ENCODE assay signal across 30 cellular contexts in genomic region chr12:18754118-18754707, GRCh38. TPM values are rescaled to one million over a fixed set of nuclear protein-coding genes. Genes with fewer than 3 reads are reported as not detected.
DNase-seq lines count a peak whose midpoint lies in the region; ATAC-seq lines count a peak whose summit lies in the region.
"Had no signal": no experiment of that assay in that cellular context is flagged by ENCODE, and none has a peak within 500 bp of the region (broad histone marks: within the 10 kb centered on the region; RNA-seq: fewer than 3 reads in every experiment).

No MANE protein-coding gene starts in this region.

- H3K9me3 ChIP-seq in ES-I3 (ENCODE audit: control insufficient read depth, insufficient read depth, low read length) (no peaks in the 10 kb centered on the region), SJCRH30 (replicated peaks) (no peaks in the 10 kb centered on the region)
- H3K9me3 ChIP-seq: A549, ascending aorta, esophagus squamous epithelium, MG63, neutrophil, SJSA1, tibial nerve had no signal

- no peak for DNase-seq in SJCRH30
- no peak for DNase-seq in Right ventricle myocardium superior
- no peak for DNase-seq in left lobe of liver (ENCODE audit: low spot score)
- DNase-seq in NCI-H1930 (lab: John Stamatoyannopoulos, UW) = no peak
- DNase-seq in AG20443 (ENCODE audit: low spot score) = no peak
- DNase-seq: activated CD4-positive, alpha-beta memory T cell treated with anti-CD3 and anti-CD28 coated beads for 36 hours; activated CD4-positive, CD25-positive, alpha-beta regulatory T cell; activated CD8-positive, alpha-beta memory T cell treated with anti-CD3 and anti-CD28 coated beads, Interleukin-2, amount 50 U/mL, for 4 hours; CD4-positive, alpha-beta memory T cell; cortex of kidney; esophagus squamous epithelium; foreskin melanocyte; KG1; mammary epithelial cell; MG63; NCI-H1105 treated with DMSO at 0.1 percent for 48 hours; NCI-H2029; NCI-H345; stimulated activated naive CD8-positive, alpha-beta T cell treated with anti-CD3 and anti-CD28 coated beads, Interleukin-15, amount 100 ng/mL, for 72 hours; T-cell had no signal

- 0 out of 2 replicates have a peak overlapping the region, but pooled peaks have one; percentile 3 for H3K9ac ChIP-seq in ES-I3 (ENCODE audit: low read depth, low read length)

- peak overlapping the region; percentile 88 for H3K27ac ChIP-seq in SJCRH30
- H3K27ac ChIP-seq: A549, ascending aorta, neutrophil, SJSA1, tibial nerve had no signal

- H3K4me3 ChIP-seq in SJCRH30 = no peak overlapping the region
- H3K4me3 ChIP-seq: A549, ascending aorta, GM12878, MG63, SJSA1, tibial nerve had no signal

- H3K27me3 ChIP-seq in SJCRH30 = no peaks in the 10 kb centered on the region
- H3K27me3 ChIP-seq: ascending aorta, esophagus squamous epithelium, MG63, neutrophil, tibial nerve had no signal

- ATAC-seq in Right ventricle myocardium superior (ENCODE audit: poor library complexity) (peak; percentile 73), left lobe of liver (peak; percentile 13), HG03442 (IDR thresholded peaks at IDR 0.05; ENCODE audit: unreplicated experiment) (no peak), GM18907 (IDR thresholded peaks at IDR 0.05; ENCODE audit: unreplicated experiment) (no peak)
- ATAC-seq: A549; GM12878; stimulated activated naive CD8-positive, alpha-beta T cell treated with anti-CD3 and anti-CD28 coated beads, Interleukin-15, amount 100 ng/mL, for 72 hours had no signal

- H3K36me3 ChIP-seq in ES-I3 (ENCODE audit: insufficient read depth, low read length) = no peaks in the 10 kb centered on the region
- H3K36me3 ChIP-seq in SJCRH30 = no peaks in the 10 kb centered on the region
- H3K36me3 ChIP-seq: ascending aorta, esophagus squamous epithelium, MG63, neutrophil, SJSA1, tibial nerve had no signal

- intact Hi-C loops in Right ventricle myocardium superior (cut with DNase I) = no loop called here

- H3K4me1 ChIP-seq in ES-I3 (ENCODE audit: insufficient read depth, low read length) (peaks cover 40% of the 10 kb centered on the region), SJCRH30 (peaks cover 37% of the 10 kb centered on the region)
- H3K4me1 ChIP-seq: A549, ascending aorta, tibial nerve had no signal

RNA-seq across cellular contexts. Expression of gene CAPZA3, which starts 16.3 kb away (rescaled TPM):
- not detected in 2 replicates for total RNA-seq in SJCRH30 (2014; rRNA removed; shearing (Covaris generic))
- total RNA-seq in Right ventricle myocardium superior (not detected), left lobe of liver (0.33 TPM)
- total RNA-seq: activated CD4-positive, alpha-beta memory T cell treated with anti-CD3 and anti-CD28 coated beads for 36 hours; ascending aorta; CD4-positive, alpha-beta memory T cell; esophagus squamous epithelium; GM12878; posterior vena cava; SJSA1; T-cell; tibial nerve had no signal

RNA-seq across cellular contexts. Expression of gene PLCZ1, which starts 16.4 kb away (rescaled TPM):
- total RNA-seq in SJCRH30 (2014; rRNA removed; shearing (Covaris generic)) = not detected in 2 replicates
- total RNA-seq in Right ventricle myocardium superior = not detected
- not detected for total RNA-seq in left lobe of liver
- total RNA-seq: activated CD4-positive, alpha-beta memory T cell treated with anti-CD3 and anti-CD28 coated beads for 36 hours; ascending aorta; CD4-positive, alpha-beta memory T cell; esophagus squamous epithelium; GM12878; posterior vena cava; SJSA1; T-cell; tibial nerve had no signal

Comparison
In these comparisons a context has a peak if more than half of its experiments do, and no peak if none do; other contexts are left out.
1. ATAC-seq: peak in Right ventricle myocardium superior (single experiment) and left lobe of liver (single experiment); none in HG03442 (single experiment) and GM18907 (single experiment).